In genomic region chr10:35126062-35126529, GRCh38 we compare ENCODE assay signal across 8 cellular contexts. TPM values are rescaled to one million over a fixed set of nuclear protein-coding genes. Genes with fewer than 3 reads are reported as not detected.
A peak's percentile ranks its signal among the peaks of the same experiment; 100 is the strongest.
DNase-seq lines count a peak whose midpoint lies in the region; ATAC-seq and TF ChIP-seq lines count a peak whose summit lies in the region.

No MANE protein-coding gene starts in this region.

- intact Hi-C loops in activated naive CD4-positive, alpha-beta T cell treated with anti-CD3 and anti-CD28 coated beads for 36 hours (cut with micrococcal nuclease) = loop anchor here (1.0 to 5.0 kb wide), 8 partner anchors 36 to 1989 kb away; partner anchors contain the start of genes CCNY and CUL2
- intact Hi-C loops in thyroid gland (cut with DNase I) = loop anchor here (10.0 kb wide), 1 partner anchor 209 kb away; the partner anchor contains the start of gene CCNY

- TF ChIP-seq POLR2A in thyroid gland (IDR thresholded peaks at IDR 0.05) = no peak

- no peak for TF ChIP-seq CTCF in thyroid gland (IDR thresholded peaks at IDR 0.05)

- H3K27ac ChIP-seq in layer of hippocampus (ENCODE audit: low read depth, low read length) = peak overlapping the region; percentile 99
- peak overlapping the region; percentile 73 to 99 (median 98) for H3K27ac ChIP-seq in thyroid gland

- WGBS in thyroid gland, 2 donors = 71 to 85% methylated on average over 12 to 13 of the region's 13 CpGs

- peak overlapping the region; percentile 81 for H3K4me3 Mint-ChIP-seq in activated naive CD4-positive, alpha-beta T cell treated with anti-CD3 and anti-CD28 coated beads for 36 hours

- no peaks in the 10 kb centered on the region for H3K36me3 ChIP-seq in thyroid gland

- ATAC-seq in activated naive CD4-positive, alpha-beta T cell treated with anti-CD3 and anti-CD28 coated beads, Interleukin-2, amount 50 U/mL, for 72 hours = no peak
- ATAC-seq in HG03342 (IDR thresholded peaks at IDR 0.05; ENCODE audit: unreplicated experiment) = no peak

- H3K9me3 Mint-ChIP-seq in activated naive CD4-positive, alpha-beta T cell treated with anti-CD3 and anti-CD28 coated beads for 36 hours = no peaks in the 10 kb centered on the region
- no peaks in the 10 kb centered on the region for H3K9me3 Mint-ChIP-seq in activated naive CD4-positive, alpha-beta T cell treated with anti-CD3 and anti-CD28 coated beads, Interleukin-2, amount 50 U/mL, for 72 hours

- H3K9me3 ChIP-seq in thyroid gland = no peaks in the 10 kb centered on the region

- no peak for DNase-seq in activated naive CD4-positive, alpha-beta T cell treated with anti-CD3 and anti-CD28 coated beads for 36 hours
- DNase-seq in activated naive CD4-positive, alpha-beta T cell (lab: John Stamatoyannopoulos, UW) = no peak
- DNase-seq in activated naive CD4-positive, alpha-beta T cell treated with anti-CD3 and anti-CD28 coated beads, Interleukin-2, amount 50 U/mL, for 72 hours (ENCODE audit: low spot score in 2 of 2) = no peak
- peak in 1 of 2 donors; percentile 11 for DNase-seq in thyroid gland
- DNase-seq in UCSD-AML1 (lab: John Stamatoyannopoulos, UW; ENCODE audit: unreplicated experiment) = no peak
- no peak for DNase-seq in medulla oblongata (ENCODE audit: extremely low spot score)

- H3K4me3 ChIP-seq in thyroid gland (replicated peaks in 1 of 3) = peak overlapping the region in 2 of 3 donors; percentile 39 to 64

- H3K4me1 ChIP-seq in thyroid gland = peaks cover 16 to 39% of the 10 kb centered on the region in 2 donors

- H3K27me3 ChIP-seq in layer of hippocampus (ENCODE audit: control insufficient read depth, insufficient read depth, low read length) (no peaks in the 10 kb centered on the region), thyroid gland (no peaks in the 10 kb centered on the region)

- H3K27ac Mint-ChIP-seq in activated naive CD4-positive, alpha-beta T cell treated with anti-CD3 and anti-CD28 coated beads for 36 hours = peak overlapping the region; percentile 90
- H3K27ac Mint-ChIP-seq in activated naive CD4-positive, alpha-beta T cell treated with anti-CD3 and anti-CD28 coated beads, Interleukin-2, amount 50 U/mL, for 72 hours = peak overlapping the region; percentile 96 to 99

- H3K36me3 Mint-ChIP-seq in activated naive CD4-positive, alpha-beta T cell treated with anti-CD3 and anti-CD28 coated beads for 36 hours (ENCODE audit: low read depth) = peaks cover 18% of the 10 kb centered on the region
- H3K36me3 Mint-ChIP-seq in activated naive CD4-positive, alpha-beta T cell treated with anti-CD3 and anti-CD28 coated beads, Interleukin-2, amount 50 U/mL, for 72 hours = peaks cover 18 to 20% of the 10 kb centered on the region in 2 donors

- H3K4me1 Mint-ChIP-seq in activated naive CD4-positive, alpha-beta T cell treated with anti-CD3 and anti-CD28 coated beads for 36 hours (ENCODE audit: low read depth) = peaks cover 45% of the 10 kb centered on the region

- CTCF ChIA-PET in activated naive CD4-positive, alpha-beta T cell treated with anti-CD3 and anti-CD28 coated beads for 36 hours (lab: Charles Lee) = interaction anchor here (0.6 to 11.0 kb wide), 16 partner anchors 14 to 437 kb away, joined by 3 to 223 read pairs (median 3); partner anchors contain the start of gene CUL2

- H3K27me3 Mint-ChIP-seq in activated naive CD4-positive, alpha-beta T cell treated with anti-CD3 and anti-CD28 coated beads for 36 hours (ENCODE audit: low read depth) = no peaks in the 10 kb centered on the region

RNA-seq across cellular contexts. Expression of gene CREM, which starts 0.6 kb away (rescaled TPM):
- 100 to 1,000 TPM; 107 to 111 TPM for total RNA-seq in activated naive CD4-positive, alpha-beta T cell treated with anti-CD3 and anti-CD28 coated beads for 36 hours
- 100 to 1,000 TPM in 1 of 2 donors, 10 to 100 TPM in 1; 92.9 to 147 TPM for total RNA-seq in activated naive CD4-positive, alpha-beta T cell treated with anti-CD3 and anti-CD28 coated beads, Interleukin-2, amount 50 U/mL, for 72 hours
- total RNA-seq in thyroid gland = 10 to 100 TPM; 39.9 to 64.4 (median 50.5) TPM

RNA-seq across cellular contexts. Expression of gene CUL2, which starts 36.0 kb away (rescaled TPM):
- 10 to 100 TPM; 35.3 to 36.9 TPM for total RNA-seq in activated naive CD4-positive, alpha-beta T cell treated with anti-CD3 and anti-CD28 coated beads for 36 hours
- 10 to 100 TPM; 43.8 to 45.9 TPM for total RNA-seq in activated naive CD4-positive, alpha-beta T cell treated with anti-CD3 and anti-CD28 coated beads, Interleukin-2, amount 50 U/mL, for 72 hours
- total RNA-seq in thyroid gland = 10 to 100 TPM; 16.5 to 19.0 (median 18.2) TPM
